8 cellular contexts compared by ENCODE assay signal in genomic region chr10:118342638-118343020, GRCh38. TPM values are rescaled to one million over a fixed set of nuclear protein-coding genes. Genes with fewer than 3 reads are reported as not detected.
DNase-seq lines count a peak whose midpoint lies in the region; ATAC-seq and TF ChIP-seq lines count a peak whose summit lies in the region.

No MANE protein-coding gene starts in this region.

- peaks cover 3% of the 10 kb centered on the region for H3K27me3 Mint-ChIP-seq in T-helper 2 cell treated with Interferon-gamma antibody and Interleukin-4, amounts not matched to agents 5 μg/mL and 100 μg/mL, for 36 hours (ENCODE audit: low read depth)
- no peaks in the 10 kb centered on the region for H3K27me3 Mint-ChIP-seq in MCF 10A (ENCODE audit: insufficient read depth, unreplicated experiment)
- H3K27me3 Mint-ChIP-seq in mesothelial cell of epicardium (ENCODE audit: low read depth): peaks cover 8% of the 10 kb centered on the region

- peak; percentile 22 for TF ChIP-seq CTCF in MCF 10A (IDR thresholded peaks at IDR 0.05; ENCODE audit: unreplicated experiment)
- TF ChIP-seq CTCF in mesothelial cell of epicardium (IDR thresholded peaks at IDR 0.05; ENCODE audit: unreplicated experiment): no peak

- H3K4me3 Mint-ChIP-seq in T-helper 2 cell treated with Interferon-gamma antibody and Interleukin-4, amounts not matched to agents 5 μg/mL and 100 μg/mL, for 36 hours: peak overlapping the region; percentile 85
- H3K4me3 Mint-ChIP-seq in MCF 10A (ENCODE audit: unreplicated experiment) (peak overlapping the region; percentile 93), mesothelial cell of epicardium (peak overlapping the region; percentile 92)

- POLR2A ChIA-PET in MCF 10A (lab: Yijun Ruan, JAX): interaction anchor here (1.7 kb wide), 1 partner anchor 12 kb away, joined by 8 read pairs; no protein-coding TSS in a partner anchor

- no peaks in the 10 kb centered on the region for H3K9me3 Mint-ChIP-seq in T-helper 2 cell treated with Interferon-gamma antibody and Interleukin-4, amounts not matched to agents 5 μg/mL and 100 μg/mL, for 36 hours
- no peaks in the 10 kb centered on the region for H3K9me3 Mint-ChIP-seq in MCF 10A (ENCODE audit: unreplicated experiment)
- H3K9me3 Mint-ChIP-seq in mesothelial cell of epicardium: no peaks in the 10 kb centered on the region

- intact Hi-C loops in MCF 10A (cut with micrococcal nuclease): loop anchor here (1.0 to 2.0 kb wide), 2 partner anchors 80 to 202 kb away; no protein-coding TSS in a partner anchor

- BruUV-seq in MCF 10A (replicated peaks; lab: Mats Ljungman, UMichigan): TSS peak; percentile 80

- ATAC-seq in HG03039 (IDR thresholded peaks at IDR 0.05; ENCODE audit: unreplicated experiment): no peak

- peaks cover 7% of the 10 kb centered on the region for H3K36me3 Mint-ChIP-seq in T-helper 2 cell treated with Interferon-gamma antibody and Interleukin-4, amounts not matched to agents 5 μg/mL and 100 μg/mL, for 36 hours (ENCODE audit: low read depth)
- H3K36me3 Mint-ChIP-seq in MCF 10A (ENCODE audit: insufficient read depth, unreplicated experiment) (peaks cover 16% of the 10 kb centered on the region), mesothelial cell of epicardium (no peaks in the 10 kb centered on the region)

- H3K27ac Mint-ChIP-seq in T-helper 2 cell treated with Interferon-gamma antibody and Interleukin-4, amounts not matched to agents 5 μg/mL and 100 μg/mL, for 36 hours: peak overlapping the region; percentile 88
- H3K27ac Mint-ChIP-seq in MCF 10A (ENCODE audit: low read depth, unreplicated experiment): peak overlapping the region; percentile 98
- peak overlapping the region; percentile 98 for H3K27ac Mint-ChIP-seq in mesothelial cell of epicardium

- no peak for DNase-seq in T-helper 2 cell treated with Interferon-gamma antibody and Interleukin-4, amounts not matched to agents 5 μg/mL and 100 μg/mL, for 36 hours (ENCODE audit: low spot score)
- no peak for DNase-seq in T-helper 2 cell
- DNase-seq in HS-5 (ENCODE audit: low read depth): peak; percentile 1
- DNase-seq in MCF 10A (ENCODE audit: unreplicated experiment): no peak
- no peak for DNase-seq in mesothelial cell of epicardium (ENCODE audit: low spot score in 2 of 2, unreplicated experiment in 2 of 2)
- no peak for DNase-seq in D341Med (ENCODE audit: low spot score)
- DNase-seq in NOMO-1 treated with DMSO at 0.1 percent for 48 hours (lab: John Stamatoyannopoulos, UW; ENCODE audit: unreplicated experiment): no peak

- CTCF ChIA-PET in MCF 10A (lab: Yijun Ruan, JAX): interaction anchor here (0.6 kb wide), 1 partner anchor 215 kb away, joined by 3 read pairs; no protein-coding TSS in a partner anchor

- peaks cover 29% of the 10 kb centered on the region for H3K4me1 Mint-ChIP-seq in T-helper 2 cell treated with Interferon-gamma antibody and Interleukin-4, amounts not matched to agents 5 μg/mL and 100 μg/mL, for 36 hours (ENCODE audit: low read depth)
- H3K4me1 Mint-ChIP-seq in MCF 10A (ENCODE audit: insufficient read depth, unreplicated experiment) (peaks cover 21% of the 10 kb centered on the region), mesothelial cell of epicardium (peaks cover 22% of the 10 kb centered on the region)

RNA-seq across cellular contexts. Expression of gene FAM204A, which starts 0.5 kb away (rescaled TPM):
- total RNA-seq in MCF 10A (2022) (101 and 103 TPM in 2 replicates), mesothelial cell of epicardium (53.0 to 54.6 TPM (median 53.4 TPM) in 3 replicates)
